Comparison of ENCODE assay signal across 34 cellular contexts in genomic region chr3:9271903-9272302, GRCh38.
"Had no signal": no experiment of that assay in that cellular context is flagged by ENCODE, and none has a peak within 500 bp of the region (broad histone marks: within the 10 kb centered on the region; RNA-seq: fewer than 3 reads in every experiment).

No MANE protein-coding gene starts in this region.

- DNase-seq: activated B cell treated with CpG ODN at 0.5 μM for 24 hours; activated CD4-positive, alpha-beta memory T cell treated with anti-CD3 and anti-CD28 coated beads for 36 hours; activated CD4-positive, alpha-beta T cell treated with anti-CD3 and anti-CD28 coated beads for 4 hours; activated CD4-positive, alpha-beta T cell treated with anti-CD3 and anti-CD28 coated beads, Interleukin-2, amount 10 ng/mL, durations not matched to agents 24 days and 14 days; activated CD4-positive, alpha-beta T cell treated with anti-CD3 and anti-CD28 coated beads, Interleukin-2, amount 50 U/mL, for 1 hour; activated CD4-positive, alpha-beta T cell treated with anti-CD3 and anti-CD28 coated beads, Interleukin-2, amount 50 U/mL, for 4 hours; activated CD4-positive, CD25-positive, alpha-beta regulatory T cell treated with anti-CD3 and anti-CD28 coated beads, Interleukin-2, amount 50 U/mL, for 72 hours; activated CD8-positive, alpha-beta memory T cell treated with anti-CD3 and anti-CD28 coated beads, Interleukin-2, amount 50 U/mL, for 4 hours; activated CD8-positive, alpha-beta T cell treated with anti-CD3 and anti-CD28 coated beads for 36 hours; activated effector memory CD4-positive, alpha-beta T cell treated with anti-CD3 and anti-CD28 coated beads, Interleukin-2, amount 50 U/mL, for 16 hours; activated gamma-delta T cell treated with Interleukin-2 at 50 U/mL for 16 hours; activated naive CD4-positive, alpha-beta T cell; activated naive CD4-positive, alpha-beta T cell treated with anti-CD3 and anti-CD28 coated beads for 36 hours; activated naive CD4-positive, alpha-beta T cell treated with anti-CD3 and anti-CD28 coated beads, Interleukin-2, amount 50 U/mL, for 16 hours; activated naive CD8-positive, alpha-beta T cell treated with anti-CD3 and anti-CD28 coated beads for 36 hours; activated T-cell treated with anti-CD3 and anti-CD28 coated beads for 4 hours; activated T-cell treated with anti-CD3 and anti-CD28 coated beads, Interleukin-2, amount 50 U/mL, for 1 hour; activated T-cell treated with anti-CD3 and anti-CD28 coated beads, Interleukin-2, amount 50 U/mL, for 4 hours; activated T-cell treated with anti-CD3 and anti-CD28 coated beads, Interleukin-2, amount 50 U/mL, for 72 hours; adrenal gland; amniotic stem cell; aorta; caudate nucleus; cerebellar nuclear complex; T-helper 1 cell; T-helper 2 cell; T-helper 9 cell had no signal

- H3K27ac ChIP-seq: adrenal gland, cardiac muscle cell, VCaP had no signal

- H3K9me3 ChIP-seq: adrenal gland had no signal

- H3K4me3 ChIP-seq: adrenal gland, cardiac muscle cell had no signal

- ATAC-seq: activated CD8-positive, alpha-beta T cell treated with anti-CD3 and anti-CD28 coated beads for 36 hours; activated naive CD4-positive, alpha-beta T cell treated with anti-CD3 and anti-CD28 coated beads, Interleukin-2, amount 50 U/mL, for 72 hours; activated T-cell treated with anti-CD3 and anti-CD28 coated beads, Interleukin-2, amount 50 U/mL, for 4 hours; activated T-cell treated with anti-CD3 and anti-CD28 coated beads, Interleukin-2, amount 50 U/mL, for 72 hours; activated T-helper 17 cell treated with anti-CD3 and anti-CD28 coated beads, Interleukin-2, amount 50 U/mL, for 72 hours had no signal

- H3K27me3 ChIP-seq: adrenal gland, cardiac muscle cell had no signal

- H3K4me1 ChIP-seq: adrenal gland had no signal

- H3K36me3 ChIP-seq: adrenal gland, cardiac muscle cell had no signal

- FAIRE-seq: astrocyte, bronchial epithelial cell, TTC549 had no signal
